35 cellular contexts compared by ENCODE assay signal in genomic region chr6:132708002-132708401, GRCh38. TPM values are rescaled to one million over a fixed set of nuclear protein-coding genes. Genes with fewer than 3 reads are reported as not detected.
"Had no signal": no experiment of that assay in that cellular context is flagged by ENCODE, and none has a peak within 500 bp of the region (broad histone marks: within the 10 kb centered on the region; RNA-seq: fewer than 3 reads in every experiment).

No MANE protein-coding gene starts in this region.

- H3K9ac ChIP-seq: parathyroid adenoma had no signal

- DNase-seq: naive thymus-derived CD8-positive, alpha-beta T cell; nephron progenitor cell; occipital lobe; ovary; posterior cingulate gyrus; psoas muscle; right cardiac atrium; spleen; stimulated activated CD4-positive, alpha-beta T cell treated with anti-CD3 and anti-CD28 coated beads, Interleukin-12 subunit alpha, Interleukin-12 subunit beta, amount 100 ng/mL, for 4 hours; stimulated activated CD4-positive, alpha-beta T cell treated with anti-CD3 and anti-CD28 coated beads, Interleukin-1b, Interleukin-23, amount 100 ng/mL, for 48 hours; stimulated activated CD4-positive, alpha-beta T cell treated with anti-CD3 and anti-CD28 coated beads, Interleukin-4, amount 100 ng/mL, for 1 hour; stimulated activated CD4-positive, alpha-beta T cell treated with anti-CD3 and anti-CD28 coated beads, Interleukin-4, amount 100 ng/mL, for 4 hours; stimulated activated CD8-positive, alpha-beta memory T cell treated with anti-CD3 and anti-CD28 coated beads, Interleukin-4, amount 100 ng/mL, for 48 hours; stimulated activated naive CD4-positive, alpha-beta T cell; stimulated activated naive CD8-positive, alpha-beta T cell treated with anti-CD3 and anti-CD28 coated beads, Interleukin-15, amount 100 ng/mL, for 72 hours; stimulated activated naive CD8-positive, alpha-beta T cell treated with anti-CD3 and anti-CD28 coated beads, Interleukin-15, Interleukin-2, amounts not matched to agents 100 U/mL and 50 U/mL, for 24 hours; substantia nigra; testis; tibial artery; transverse colon; upper lobe of right lung; uterus had no signal

- H3K27me3 ChIP-seq: ovary, spleen, suprapubic skin, testis, tibial artery, transverse colon, upper lobe of right lung, uterus had no signal

- H3K4me3 ChIP-seq: ovary, psoas muscle, skin epidermis, smooth muscle cell, spleen, suprapubic skin, testis, tibial artery, transverse colon, upper lobe of right lung, uterus had no signal

- H3K9me3 ChIP-seq: ovary, psoas muscle, suprapubic skin, testis, transverse colon, upper lobe of right lung, uterus had no signal

- H3K4me2 ChIP-seq: smooth muscle cell had no signal

- ATAC-seq: naive thymus-derived CD8-positive, alpha-beta T cell; natural killer cell treated with Interleukin-12 subunit alpha and Interleukin-12 subunit beta and Interleukin-15 and Interleukin-18, amount 100 ng/mL, for 72 hours; psoas muscle; right cardiac atrium; sciatic nerve; stimulated activated memory B cell treated with anti-CD40 and anti-IgM and Interleukin-4, amounts not matched to agents 10 μg/mL and 1 μg/mL and 100 μg/mL, for 72 hours; stimulated activated naive CD8-positive, alpha-beta T cell treated with anti-CD3 and anti-CD28 coated beads, Interleukin-15, amount 100 ng/mL, for 72 hours; stimulated activated naive CD8-positive, alpha-beta T cell treated with anti-CD3 and anti-CD28 coated beads, Interleukin-15, Interleukin-2, amounts not matched to agents 100 U/mL and 50 U/mL, for 24 hours; upper lobe of right lung had no signal

- H3K36me3 ChIP-seq: ovary, spleen, suprapubic skin, tibial artery, transverse colon, upper lobe of right lung, uterus had no signal

- H2AFZ ChIP-seq: parathyroid adenoma had no signal

- H3K4me1 ChIP-seq: parathyroid adenoma, psoas muscle, spleen, suprapubic skin, testis, tibial artery, transverse colon, upper lobe of right lung, uterus had no signal

- H3K27ac ChIP-seq: ovary, parathyroid adenoma, psoas muscle, skin epidermis, suprapubic skin, testis, tibial artery, transverse colon, upper lobe of right lung, uterus had no signal

RNA-seq across cellular contexts. Expression of gene VNN1, which starts 5.9 kb away (rescaled TPM):
- total RNA-seq: naive thymus-derived CD8-positive, alpha-beta T cell; neural crest cell; occipital lobe; osteoblast; progenitor cell of endocrine pancreas had no signal
- polyA plus RNA-seq: naive thymus-derived CD8-positive, alpha-beta T cell had no signal

RNA-seq across cellular contexts. Expression of gene TAAR1, which starts 49.0 kb away (rescaled TPM):
- total RNA-seq: naive thymus-derived CD8-positive, alpha-beta T cell; natural killer cell treated with Interleukin-12 subunit alpha and Interleukin-12 subunit beta and Interleukin-15 and Interleukin-18, amount 100 ng/mL, for 72 hours; neural crest cell; occipital lobe; osteoblast; progenitor cell of endocrine pancreas; psoas muscle; renal cortical epithelial cell; right cardiac atrium; sciatic nerve; smooth muscle cell; suprapubic skin; testis; transverse colon; upper lobe of right lung; urinary bladder had no signal
- polyA plus RNA-seq: naive thymus-derived CD8-positive, alpha-beta T cell; ovary; psoas muscle; right cardiac atrium; smooth muscle cell; spleen; thymus; urinary bladder had no signal

RNA-seq across cellular contexts. Expression of gene VNN2, which starts 49.7 kb away (rescaled TPM):
- total RNA-seq: neural crest cell, osteoblast, progenitor cell of endocrine pancreas, smooth muscle cell had no signal
- polyA plus RNA-seq: smooth muscle cell had no signal
